In genomic region chr17:41992576-41992975, GRCh38 we compare ENCODE assay signal across 1 cellular context.
TF ChIP-seq lines count a peak whose summit lies in the region.

No MANE protein-coding gene starts in this region.

TF ChIP-seq in GM12878, 131 proteins besides CTCF, POLR2A, EP300 and RAD21:
- TF ChIP-seq NR2C1 (IDR thresholded peaks at IDR 0.05), result no peak
- TF ChIP-seq ZNF274 (IDR thresholded peaks at IDR 0.05; ENCODE audit: insufficient read depth, insufficient read length), result no peak
- no peak for TF ChIP-seq KDM1A (IDR thresholded peaks at IDR 0.05; ENCODE audit: borderline replicate concordance)
- TF ChIP-seq SIN3A (IDR thresholded peaks at IDR 0.05; ENCODE audit: low read depth, low read length), result no peak
- TF ChIP-seq IKZF1 (conservative IDR thresholded peaks at IDR 0.05), result no peak
- no peak for TF ChIP-seq RB1 (IDR thresholded peaks at IDR 0.05; ENCODE audit: borderline replicate concordance)
- no peak for TF ChIP-seq ASH2L (IDR thresholded peaks at IDR 0.05; ENCODE audit: borderline replicate concordance, low read depth)
- TF ChIP-seq NFIC (IDR thresholded peaks at IDR 0.05; ENCODE audit: low read depth, low read length), result no peak
- TF ChIP-seq RELA (IDR thresholded peaks at IDR 0.05; ENCODE audit: borderline replicate concordance, partially characterized antibody), result no peak
- no peak for TF ChIP-seq MEF2A (IDR thresholded peaks at IDR 0.05; ENCODE audit: insufficient read depth, low read depth, low read length)
TF ChIP-seq in GM12878: peak in this region for 0.
